Comparison of ENCODE assay signal across 9 cellular contexts in genomic region chr2:56522605-56523089, GRCh38.
A peak's percentile ranks its signal among the peaks of the same experiment; 100 is the strongest.
DNase-seq lines count a peak whose midpoint lies in the region; ATAC-seq and TF ChIP-seq lines count a peak whose summit lies in the region.
"Had no signal": no experiment of that assay in that cellular context is flagged by ENCODE, and none has a peak within 500 bp of the region (broad histone marks: within the 10 kb centered on the region; RNA-seq: fewer than 3 reads in every experiment).

No MANE protein-coding gene starts in this region.

- H3K4me1 Mint-ChIP-seq in stimulated activated naive B cell treated with anti-CD40 and anti-IgM and Interleukin-4, amounts not matched to agents 10 μg/mL and 1 μg/mL and 100 μg/mL, for 72 hours = no peaks in the 10 kb centered on the region

- no peaks in the 10 kb centered on the region for H3F3A ChIP-seq in GM23248 (ENCODE audit: insufficient read depth)

- H3K9me3 ChIP-seq in GM23248 (ENCODE audit: low read depth) = no peaks in the 10 kb centered on the region

- H3K36me3 ChIP-seq in GM23248 (ENCODE audit: low read depth) = no peaks in the 10 kb centered on the region

- no peaks in the 10 kb centered on the region for H3K79me2 ChIP-seq in GM23248 (ENCODE audit: insufficient read depth)

- H3K9me3 Mint-ChIP-seq in stimulated activated naive B cell treated with anti-CD40 and anti-IgM and Interleukin-4, amounts not matched to agents 10 μg/mL and 1 μg/mL and 100 μg/mL, for 72 hours = peaks cover 0 to 2% of the 10 kb centered on the region in 2 donors

- ATAC-seq in stimulated activated naive B cell treated with anti-CD40 and anti-IgM and Interleukin-4, amounts not matched to agents 10 μg/mL and 1 μg/mL and 100 μg/mL, for 72 hours (replicated peaks) = no peak
- no peak for ATAC-seq in GM21825 (IDR thresholded peaks at IDR 0.05; ENCODE audit: unreplicated experiment)

- no peak for TF ChIP-seq CTCF in fibroblast of pulmonary artery (IDR thresholded peaks at IDR 0.05; ENCODE audit: low read length, missing control alignments)

- no peak overlapping the region for H3K4me2 ChIP-seq in GM23248 (ENCODE audit: unreplicated experiment)

- no peaks in the 10 kb centered on the region for H3K27me3 Mint-ChIP-seq in stimulated activated naive B cell treated with anti-CD40 and anti-IgM and Interleukin-4, amounts not matched to agents 10 μg/mL and 1 μg/mL and 100 μg/mL, for 72 hours

- DNase-seq in GM23248 (peak; percentile 45), NCI-H345 treated with DMSO at 0.1 percent for 48 hours (lab: John Stamatoyannopoulos, UW; ENCODE audit: unreplicated experiment) (peak; percentile 65), fibroblast of pulmonary artery (ENCODE audit: low read depth) (peak; percentile 40), renal cortical epithelial cell (ENCODE audit: low read depth) (peak; percentile 98), cortex of kidney (lab: John Stamatoyannopoulos, UW) (no peak)
- DNase-seq in activated naive CD4-positive, alpha-beta T cell treated with Interleukin-2 at 50 U/mL for 16 hours = no peak
- DNase-seq in stimulated activated naive B cell treated with anti-CD40 and anti-IgM and Interleukin-4, amounts not matched to agents 10 μg/mL and 1 μg/mL and 100 μg/mL, for 72 hours = no peak

- WGBS in GM23248 (ENCODE audit: low coverage in 1 of 2, low lambda C conversion rate in 2 of 2, missing lambda C conversion rate in 2 of 2), 2 experiments = 22 to 26% methylated on average over 5 of the region's 5 CpGs

- H3K27ac Mint-ChIP-seq in stimulated activated naive B cell treated with anti-CD40 and anti-IgM and Interleukin-4, amounts not matched to agents 10 μg/mL and 1 μg/mL and 100 μg/mL, for 72 hours = no peak overlapping the region

- H3K27me3 ChIP-seq in GM23248 (replicated peaks; ENCODE audit: insufficient read depth) = no peaks in the 10 kb centered on the region

- no peak overlapping the region for H3K4me3 Mint-ChIP-seq in stimulated activated naive B cell treated with anti-CD40 and anti-IgM and Interleukin-4, amounts not matched to agents 10 μg/mL and 1 μg/mL and 100 μg/mL, for 72 hours

- H3K9me2 ChIP-seq in GM23248 (ENCODE audit: insufficient read depth) = no peaks in the 10 kb centered on the region

- H2AFZ ChIP-seq in GM23248 = no peak overlapping the region

- peaks cover 6% of the 10 kb centered on the region; the same call in 1 of the 2 replicates for H3K4me1 ChIP-seq in GM23248 (ENCODE audit: insufficient read depth)

- H3K4me3 ChIP-seq in GM23248 = no peak overlapping the region
- no peak overlapping the region for H3K4me3 ChIP-seq in fibroblast of pulmonary artery (replicated peaks; ENCODE audit: low read depth, low read length)

- no peaks in the 10 kb centered on the region for H3K36me3 Mint-ChIP-seq in stimulated activated naive B cell treated with anti-CD40 and anti-IgM and Interleukin-4, amounts not matched to agents 10 μg/mL and 1 μg/mL and 100 μg/mL, for 72 hours

- no peak overlapping the region for H3K9ac ChIP-seq in GM23248

- in situ Hi-C loops in GM23248 (cut with MboI) = no loop called here

- H4K20me1 ChIP-seq in GM23248 (ENCODE audit: insufficient read depth) = no peaks in the 10 kb centered on the region

- H3K27ac ChIP-seq in GM23248 = peak overlapping the region; percentile 14; the same call in 1 of the 2 replicates
- H3K27ac ChIP-seq: RWPE1 had no signal

Comparison
In these comparisons a context has a peak if more than half of its experiments do, and no peak if none do; other contexts are left out.
1. DNase-seq: peak in GM23248 (single experiment), NCI-H345 treated with DMSO at 0.1 percent for 48 hours (single experiment), fibroblast of pulmonary artery (single experiment) and renal cortical epithelial cell (single experiment); none in activated naive CD4-positive, alpha-beta T cell treated with Interleukin-2 at 50 U/mL for 16 hours (single experiment), stimulated activated naive B cell treated with anti-CD40 and anti-IgM and Interleukin-4, amounts not matched to agents 10 μg/mL and 1 μg/mL and 100 μg/mL, for 72 hours (single experiment) and cortex of kidney (single experiment).